In genomic region chrX:123846598-123847038, GRCh38 we compare ENCODE assay signal across 1 cellular context.
TF ChIP-seq lines count a peak whose summit lies in the region.

No MANE protein-coding gene starts in this region.

TF ChIP-seq in HEK293, 187 proteins besides CTCF, POLR2A, EP300 and RAD21 (continued from another document and continues in another):
- TF ChIP-seq ZNF645 (tag by site-specific recombination; IDR thresholded peaks at IDR 0.05): no peak
- TF ChIP-seq ZNF114 (tag by site-specific recombination; IDR thresholded peaks at IDR 0.05): no peak
- peak; percentile 82 for TF ChIP-seq KLF8 (tag by site-specific recombination; IDR thresholded peaks at IDR 0.05)
- TF ChIP-seq ZNF792 (tag by site-specific recombination; IDR thresholded peaks at IDR 0.05): no peak
- no peak for TF ChIP-seq ZNF292 (tag by site-specific recombination; IDR thresholded peaks at IDR 0.05; ENCODE audit: borderline replicate concordance, low read depth)
- no peak for TF ChIP-seq ZNF621 (tag by site-specific recombination; IDR thresholded peaks at IDR 0.05)
- TF ChIP-seq ZNF777 (tag by site-specific recombination; IDR thresholded peaks at IDR 0.05; ENCODE audit: borderline replicate concordance): no peak
- peak; percentile 45; the same call in 1 of the 2 replicates for TF ChIP-seq PRDM10 (tag by site-specific recombination; IDR thresholded peaks at IDR 0.05)
- no peak for TF ChIP-seq ZNF843 (tag by site-specific recombination; IDR thresholded peaks at IDR 0.05)
- TF ChIP-seq ZNF280D (tag by site-specific recombination; IDR thresholded peaks at IDR 0.05): no peak
- 0 out of 2 replicates have a peak, but pooled peaks have one; percentile 22 for TF ChIP-seq ZNF24 (tag by site-specific recombination; IDR thresholded peaks at IDR 0.05)
- TF ChIP-seq GFI1B (tag by site-specific recombination; IDR thresholded peaks at IDR 0.05): no peak
- peak; percentile 78 for TF ChIP-seq PATZ1 (tag by site-specific recombination; IDR thresholded peaks at IDR 0.05)
- peak; percentile 9; the same call in 1 of the 2 replicates for TF ChIP-seq ZIC2 (tag by site-specific recombination; IDR thresholded peaks at IDR 0.05)
- TF ChIP-seq ZNF529 (tag by site-specific recombination; IDR thresholded peaks at IDR 0.05; ENCODE audit: insufficient replicate concordance): no peak
- no peak for TF ChIP-seq ZNF404 (tag by site-specific recombination; IDR thresholded peaks at IDR 0.05)
- no peak for TF ChIP-seq ZBTB44 (tag by site-specific recombination; IDR thresholded peaks at IDR 0.05)
- TF ChIP-seq ZNF341 (tag by site-specific recombination; IDR thresholded peaks at IDR 0.05; ENCODE audit: low read depth): no peak
- TF ChIP-seq ZNF202 (tag by site-specific recombination; IDR thresholded peaks at IDR 0.05; ENCODE audit: borderline replicate concordance): no peak
- no peak for TF ChIP-seq ZNF132 (tag by site-specific recombination; IDR thresholded peaks at IDR 0.05; ENCODE audit: borderline replicate concordance)
- no peak for TF ChIP-seq ZNF473 (tag by site-specific recombination; IDR thresholded peaks at IDR 0.05)
- TF ChIP-seq SCRT1 (tag by site-specific recombination; IDR thresholded peaks at IDR 0.05; ENCODE audit: borderline replicate concordance): peak; percentile 74; the same call in 1 of the 2 replicates
- TF ChIP-seq ZNF707 (tag by site-specific recombination; IDR thresholded peaks at IDR 0.05): no peak
- TF ChIP-seq ZNF670 (tag by site-specific recombination; IDR thresholded peaks at IDR 0.05; ENCODE audit: low read depth): no peak
- no peak for TF ChIP-seq ZNF169 (tag by site-specific recombination; IDR thresholded peaks at IDR 0.05)
- TF ChIP-seq RBAK (tag by site-specific recombination; IDR thresholded peaks at IDR 0.05): no peak
- no peak for TF ChIP-seq OVOL3 (tag by site-specific recombination; IDR thresholded peaks at IDR 0.05)
- TF ChIP-seq ZNF629 (tag by site-specific recombination; IDR thresholded peaks at IDR 0.05): peak; percentile 67
- TF ChIP-seq ZNF433 (tag by site-specific recombination; IDR thresholded peaks at IDR 0.05; ENCODE audit: low read depth): no peak
- no peak for TF ChIP-seq FEZF1 (tag by site-specific recombination; IDR thresholded peaks at IDR 0.05)
- no peak for TF ChIP-seq ZSCAN18 (tag by site-specific recombination; IDR thresholded peaks at IDR 0.05)
- TF ChIP-seq KLF17 (tag by site-specific recombination; IDR thresholded peaks at IDR 0.05): peak; percentile 75
- no peak for TF ChIP-seq REPIN1 (tag by site-specific recombination; IDR thresholded peaks at IDR 0.05; ENCODE audit: low read depth)
- TF ChIP-seq ZNF624 (tag by site-specific recombination; IDR thresholded peaks at IDR 0.05): no peak
- no peak for TF ChIP-seq ZNF610 (tag by site-specific recombination; IDR thresholded peaks at IDR 0.05; ENCODE audit: borderline replicate concordance)
- no peak for TF ChIP-seq ZNF214 (tag by site-specific recombination; IDR thresholded peaks at IDR 0.05; ENCODE audit: borderline replicate concordance)
- no peak for TF ChIP-seq ZNF449 (tag by site-specific recombination; IDR thresholded peaks at IDR 0.05)
- TF ChIP-seq ZNF416 (tag by site-specific recombination; IDR thresholded peaks at IDR 0.05): no peak
- no peak for TF ChIP-seq WT1 (tag by site-specific recombination; IDR thresholded peaks at IDR 0.05)
- peak; percentile 69; the same call in 1 of the 2 replicates for TF ChIP-seq ZSCAN23 (tag by site-specific recombination; IDR thresholded peaks at IDR 0.05)
- TF ChIP-seq BCL11B (tag by site-specific recombination; IDR thresholded peaks at IDR 0.05; ENCODE audit: low read depth): no peak
- no peak for TF ChIP-seq ZNF48 (tag by site-specific recombination; IDR thresholded peaks at IDR 0.05)
- no peak for TF ChIP-seq ZNF830 (tag by site-specific recombination; IDR thresholded peaks at IDR 0.05; ENCODE audit: low read depth)
- TF ChIP-seq KLF7 (tag by site-specific recombination; IDR thresholded peaks at IDR 0.05; ENCODE audit: borderline replicate concordance): no peak
- TF ChIP-seq ZBTB8A (tag by site-specific recombination; IDR thresholded peaks at IDR 0.05): no peak
- peak; percentile 24; the same call in 1 of the 2 replicates for TF ChIP-seq SP2 (tag by site-specific recombination; IDR thresholded peaks at IDR 0.05)
- TF ChIP-seq ZBTB10 (tag by site-specific recombination; IDR thresholded peaks at IDR 0.05): no peak
- no peak for TF ChIP-seq ZNF658 (tag by site-specific recombination; IDR thresholded peaks at IDR 0.05)
- TF ChIP-seq ZNF302 (tag by site-specific recombination; IDR thresholded peaks at IDR 0.05; ENCODE audit: low read depth): no peak
